In the genomic region with DNA sequence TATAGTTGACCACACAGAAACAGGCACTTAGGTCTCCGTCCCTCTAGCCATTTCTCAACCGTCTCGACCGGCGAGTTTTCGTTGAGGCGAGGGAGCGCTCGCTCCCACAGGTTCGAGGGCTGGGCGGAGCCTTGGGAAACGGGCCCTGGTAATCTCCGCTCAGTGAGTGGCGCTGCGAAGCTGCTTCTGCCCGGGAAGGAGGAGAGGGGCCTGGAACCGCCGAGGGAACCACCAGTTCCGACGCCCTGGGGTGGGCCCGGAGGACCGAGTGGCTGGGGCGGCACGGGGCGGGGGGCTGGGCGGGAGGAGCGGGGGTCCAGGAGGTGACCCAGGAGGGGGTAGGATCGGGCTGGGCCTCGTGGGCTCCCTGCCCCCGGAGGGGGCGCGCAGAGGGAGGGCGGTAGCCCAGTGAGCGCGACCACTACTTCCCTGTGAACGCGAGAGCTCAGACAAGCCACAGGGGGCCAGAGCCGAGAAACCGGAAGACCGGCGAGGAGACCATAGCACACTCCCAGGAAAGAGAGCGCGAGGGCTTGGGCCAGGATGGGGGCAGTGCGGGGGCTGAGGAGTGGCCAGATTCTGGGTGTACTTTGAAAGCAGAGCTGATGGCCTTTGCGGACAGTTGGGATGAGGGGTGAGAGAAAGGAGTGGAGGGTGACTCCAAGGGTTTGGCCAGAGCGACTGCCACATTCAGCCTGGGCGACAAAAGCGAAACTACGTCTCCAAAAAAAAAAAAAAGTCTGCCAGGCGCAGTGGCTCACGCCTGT, we compare ENCODE assay signal across 8 cellular contexts. TPM values are rescaled to one million over a fixed set of nuclear protein-coding genes. Genes with fewer than 3 reads are reported as not detected.
DNase-seq lines count a peak whose midpoint lies in the region; ATAC-seq and TF ChIP-seq lines count a peak whose summit lies in the region.

No MANE protein-coding gene starts in this region.

- peaks cover 8% of the 10 kb centered on the region for H3K9me3 Mint-ChIP-seq in neural progenitor cell

- H3K36me3 Mint-ChIP-seq in neural progenitor cell: peaks cover 5% of the 10 kb centered on the region

- H3K36me3 ChIP-seq in MG63 (no peaks in the 10 kb centered on the region), gastroesophageal sphincter (no peaks in the 10 kb centered on the region), neural progenitor cell (no peaks in the 10 kb centered on the region), thoracic aorta (no peaks in the 10 kb centered on the region)

- H3K27me3 Mint-ChIP-seq in neural progenitor cell (ENCODE audit: insufficient read depth, low read depth): peaks cover 5% of the 10 kb centered on the region

- H3K9me3 ChIP-seq in MG63: no peaks in the 10 kb centered on the region
- no peaks in the 10 kb centered on the region for H3K9me3 ChIP-seq in gastroesophageal sphincter
- no peaks in the 10 kb centered on the region for H3K9me3 ChIP-seq in neural progenitor cell (ENCODE audit: low read depth)
- no peaks in the 10 kb centered on the region for H3K9me3 ChIP-seq in thoracic aorta

- ATAC-seq in GM18511 (IDR thresholded peaks at IDR 0.05; ENCODE audit: unreplicated experiment): peak; percentile 38
- ATAC-seq in gastroesophageal sphincter: peak; percentile 84
- peak; percentile 53 for ATAC-seq in thoracic aorta (ENCODE audit: insufficient number of reproducible peaks, low FRiP score, low read depth)

- WGBS in gastroesophageal sphincter (ENCODE audit: low coverage in 1 of 2), 2 donors: 0% methylated on average over 3 to 4 of the region's 51 CpGs

- peak overlapping the region; percentile 68 for H3K4me3 Mint-ChIP-seq in neural progenitor cell

- peak overlapping the region; percentile 51 for H2AFZ ChIP-seq in neural progenitor cell (replicated peaks)

- no peak for TF ChIP-seq EP300 in gastroesophageal sphincter (IDR thresholded peaks at IDR 0.05)

- DNase-seq in MG63: peak; percentile 95
- DNase-seq in SK-MEL-5 (ENCODE audit: low read depth, low spot score): peak; percentile 84
- DNase-seq in activated naive CD4-positive, alpha-beta T cell treated with anti-CD3 and anti-CD28 coated beads, Interleukin-2, amount 50 U/mL, for 16 hours: peak; percentile 68
- DNase-seq in neural progenitor cell (ENCODE audit: low spot score): peak; percentile 83
- DNase-seq in thoracic aorta (ENCODE audit: low spot score): peak; percentile 38
- DNase-seq in DMS 273 treated with DMSO at 0.1 percent for 48 hours (lab: John Stamatoyannopoulos, UW): no peak

- peak overlapping the region; percentile 96 to 100 (median 100) for H3K27ac ChIP-seq in gastroesophageal sphincter
- peak overlapping the region; percentile 99 for H3K27ac ChIP-seq in neural progenitor cell
- peak overlapping the region; percentile 98 to 100 for H3K27ac ChIP-seq in thoracic aorta

- TF ChIP-seq CTCF in gastroesophageal sphincter (IDR thresholded peaks at IDR 0.05) (no peak), neural progenitor cell (IDR thresholded peaks at IDR 0.05) (no peak), thoracic aorta (IDR thresholded peaks at IDR 0.05) (no peak)

- no peaks in the 10 kb centered on the region for H4K20me1 ChIP-seq in neural progenitor cell (ENCODE audit: low read depth)

- peak in 1 of 2 donors; percentile 32 for TF ChIP-seq POLR2A in gastroesophageal sphincter (IDR thresholded peaks at IDR 0.05)

- H3K27ac Mint-ChIP-seq in neural progenitor cell: peak overlapping the region; percentile 100

- H3K4me2 ChIP-seq in neural progenitor cell: peak overlapping the region; percentile 71

- peaks cover 45% of the 10 kb centered on the region for H3F3A ChIP-seq in neural progenitor cell (ENCODE audit: low read depth)

- H3K4me1 ChIP-seq in gastroesophageal sphincter: peaks cover 0 to 38% (median 11%) of the 10 kb centered on the region in 3 donors
- H3K4me1 ChIP-seq in neural progenitor cell: peaks cover 5% of the 10 kb centered on the region
- peaks cover 14 to 22% of the 10 kb centered on the region in 2 donors for H3K4me1 ChIP-seq in thoracic aorta (ENCODE audit: control insufficient read depth in 1 of 2, low read depth in 2 of 2)

- H3K27me3 ChIP-seq in MG63 (no peaks in the 10 kb centered on the region), gastroesophageal sphincter (no peaks in the 10 kb centered on the region), neural progenitor cell (no peaks in the 10 kb centered on the region), thoracic aorta (replicated peaks; ENCODE audit: insufficient read depth) (no peaks in the 10 kb centered on the region)

- in situ Hi-C loops in SK-MEL-5 (cut with HindIII; ENCODE audit: low pct_unique_long_range_greater_than_20kb, low sequenced_read_pairs): no loop called here

- H3K79me2 ChIP-seq in neural progenitor cell (ENCODE audit: low read depth): no peaks in the 10 kb centered on the region

- no peak overlapping the region for H3K9ac ChIP-seq in neural progenitor cell

- peak overlapping the region; percentile 21 for H3K4me3 ChIP-seq in MG63
- H3K4me3 ChIP-seq in gastroesophageal sphincter: peak overlapping the region; percentile 36 to 64
- peak overlapping the region; percentile 40 for H3K4me3 ChIP-seq in neural progenitor cell
- H3K4me3 ChIP-seq in thoracic aorta: peak overlapping the region; percentile 83

- peaks cover 48% of the 10 kb centered on the region for H3K4me1 Mint-ChIP-seq in neural progenitor cell

RNA-seq across cellular contexts. Expression of gene ARL4D, which starts 29.9 kb away (rescaled TPM):
- total RNA-seq in MG63 (2014; rRNA removed; shearing (Covaris generic); ENCODE audit: low replicate concordance): 28.8 and 47.4 TPM in 2 replicates
- total RNA-seq in SK-MEL-5 (2014; rRNA removed; shearing (Covaris generic)): 3.4 and 3.7 TPM in 2 replicates
- polyA plus RNA-seq in SK-MEL-5 (2015; cell fraction: cytosol; rRNA removed): 5.4 and 7.6 TPM in 2 replicates
- 2.0 and 4.5 TPM in 2 replicates for polyA plus RNA-seq in SK-MEL-5 (2015; cell fraction: nucleus; rRNA removed)
- total RNA-seq in gastroesophageal sphincter: 10 to 100 TPM; 18.2 to 35.8 (median 20.2) TPM
- total RNA-seq in neural progenitor cell (ENCODE audit: low replicate concordance): 9.2 and 18.6 TPM in 2 replicates
- total RNA-seq in thoracic aorta: 10 to 100 TPM in 1 of 2 donors, 1 to 10 TPM in 1; 3.5 to 21.0 TPM

Comparison
In these comparisons a context has a peak if more than half of its experiments do, and no peak if none do; other contexts are left out.
1. H3K4me3 ChIP-seq: peak in every context shown above with its lines; median percentile 83 in thoracic aorta; 50 in gastroesophageal sphincter; 40 in neural progenitor cell; 21 in MG63.